ENCODE assay signal across 12 cellular contexts in genomic region chr20:16069416-16070010, GRCh38.
DNase-seq lines count a peak whose midpoint lies in the region; ATAC-seq and TF ChIP-seq lines count a peak whose summit lies in the region.
"Had no signal": no experiment of that assay in that cellular context is flagged by ENCODE, and none has a peak within 500 bp of the region (broad histone marks: within the 10 kb centered on the region; RNA-seq: fewer than 3 reads in every experiment).

No MANE protein-coding gene starts in this region.

- no peaks in the 10 kb centered on the region for H3K9me2 ChIP-seq in OCI-LY7 (ENCODE audit: insufficient read depth, low read length)

- DNase-seq in OCI-LY7 (ENCODE audit: low spot score) (peak; percentile 25), NCI-H2227 treated with DMSO at 0.1 percent for 48 hours (lab: John Stamatoyannopoulos, UW) (no peak), posterior cingulate gyrus (no peak), DMS153 (lab: John Stamatoyannopoulos, UW) (no peak), dedifferentiated amniotic fluid mesenchymal stem cell (ENCODE audit: extremely low spot score) (no peak)
- DNase-seq: adrenal gland; CD8-positive, alpha-beta memory T cell; pancreas had no signal

- TF ChIP-seq CTCF in OCI-LY7 (conservative IDR thresholded peaks at IDR 0.05; ENCODE audit: low read length), result no peak

- no peaks in the 10 kb centered on the region for H3K79me2 ChIP-seq in OCI-LY7 (ENCODE audit: insufficient read depth, low read depth, low read length)

- H3K4me3 ChIP-seq in OCI-LY7 (ENCODE audit: low read depth, low read length, poor library complexity, severe bottlenecking), result no peak overlapping the region
- H3K4me3 ChIP-seq: adrenal gland, pancreas had no signal

- H2AFZ ChIP-seq in OCI-LY7 (ENCODE audit: low read length), result peak overlapping the region; percentile 49; the same call in 1 of the 2 replicates

- CTCF ChIA-PET in OCI-LY7 (lab: Charles Lee; ENCODE audit: unreplicated experiment), result interaction anchor here (0.9 to 1.3 kb wide), 2 partner anchors 24 to 31 kb away, joined by 3 to 4 read pairs; no protein-coding TSS in a partner anchor

- intact Hi-C loops in OCI-LY7 (cut with micrococcal nuclease; ENCODE audit: unreplicated experiment) (no loop called here), posterior cingulate gyrus (cut with DNase I) (no loop called here)

- peaks cover 44% of the 10 kb centered on the region for H3K4me1 ChIP-seq in OCI-LY7 (ENCODE audit: insufficient read depth, low read length, poor library complexity, severe bottlenecking)
- H3K4me1 ChIP-seq: pancreas had no signal

- BruUV-seq in OCI-LY7 (replicated peaks; lab: Mats Ljungman, UMichigan), result no TSS peak

- no peaks in the 10 kb centered on the region for H4K20me1 ChIP-seq in OCI-LY7 (ENCODE audit: insufficient read depth, low read length)

- POLR2A ChIA-PET in OCI-LY7 (lab: Charles Lee), result interaction anchor here (0.6 to 2.8 kb wide), 12 partner anchors 10 to 238 kb away, joined by 3 to 15 read pairs (median 6); no protein-coding TSS in a partner anchor

- no peak for TF ChIP-seq POLR2A in GM18505 (IDR thresholded peaks at IDR 0.05; ENCODE audit: borderline replicate concordance, extremely low read depth, insufficient read depth, insufficient read length)

- ATAC-seq in GM18505 (IDR thresholded peaks at IDR 0.05; ENCODE audit: unreplicated experiment) (peak; percentile 74), GM21423 (IDR thresholded peaks at IDR 0.05; ENCODE audit: unreplicated experiment) (peak; percentile 94), HG03103 (IDR thresholded peaks at IDR 0.05; ENCODE audit: low read depth, unreplicated experiment) (peak; percentile 77)
- ATAC-seq: Panc1, pancreas had no signal

- peak overlapping the region; percentile 16 for H3K4me2 ChIP-seq in OCI-LY7 (ENCODE audit: low read length)

- H3K27ac ChIP-seq in OCI-LY7 (ENCODE audit: low read depth, low read length, poor library complexity, severe bottlenecking), result peak overlapping the region; percentile 11
- H3K27ac ChIP-seq: adrenal gland, pancreas had no signal

- H3K9me3 ChIP-seq in OCI-LY7 (ENCODE audit: low read length), result no peaks in the 10 kb centered on the region
- H3K9me3 ChIP-seq: adrenal gland, pancreas had no signal

- H3K36me3 ChIP-seq in OCI-LY7 (ENCODE audit: insufficient read depth, low read length), result no peaks in the 10 kb centered on the region
- H3K36me3 ChIP-seq: adrenal gland, pancreas had no signal
